In the genomic region with DNA sequence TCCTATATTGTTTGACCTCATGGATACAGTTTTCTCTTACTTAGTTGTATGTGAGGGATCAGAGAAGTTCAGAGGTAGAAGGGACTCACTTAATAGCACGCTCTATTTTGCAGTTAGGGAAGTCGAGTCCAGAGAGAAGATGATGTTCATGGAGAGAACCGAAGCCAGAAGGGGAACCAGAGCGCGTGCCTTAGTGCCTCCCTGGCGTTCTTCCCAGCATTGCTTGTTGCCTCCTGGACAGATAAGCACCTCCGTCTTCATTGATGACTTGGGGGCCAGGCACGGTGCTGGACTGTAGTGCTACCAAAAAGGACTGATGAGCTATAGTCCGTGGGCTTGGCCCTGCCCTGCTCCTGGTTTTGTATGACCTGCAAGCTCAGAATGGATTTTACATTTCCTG, we compare ENCODE assay signal across 26 cellular contexts.
"Had no signal": no experiment of that assay in that cellular context is flagged by ENCODE, and none has a peak within 500 bp of the region (broad histone marks: within the 10 kb centered on the region; RNA-seq: fewer than 3 reads in every experiment).

No MANE protein-coding gene starts in this region.

- H3K27ac Mint-ChIP-seq: nephron; stimulated activated effector memory CD8-positive, alpha-beta T cell treated with anti-CD3 and anti-CD28 coated beads, Interleukin-12 subunit alpha, Interleukin-12 subunit beta, amount 100 ng/mL, for 72 hours had no signal

- H3K36me3 ChIP-seq: ovary had no signal

- ATAC-seq: effector memory CD8-positive, alpha-beta T cell; gastrocnemius medialis; heart left ventricle; left cardiac atrium; left lung; naive thymus-derived CD4-positive, alpha-beta T cell; psoas muscle; right cardiac atrium; stimulated activated effector memory CD8-positive, alpha-beta T cell treated with anti-CD3 and anti-CD28 coated beads, Interleukin-12 subunit alpha, Interleukin-12 subunit beta, amount 100 ng/mL, for 72 hours had no signal

- H3K9me3 ChIP-seq: gastrocnemius medialis, ovary, thyroid gland had no signal

- DNase-seq: cortex of kidney; effector memory CD8-positive, alpha-beta T cell; foreskin fibroblast; gastrocnemius medialis; heart left ventricle; hippocampal formation; left cardiac atrium; left lung; mammary epithelial cell; mesendoderm; midbrain; naive thymus-derived CD4-positive, alpha-beta T cell; nucleus accumbens; ovary; posterior cingulate gyrus; psoas muscle; sigmoid colon; stimulated activated CD4-positive, alpha-beta T cell treated with anti-CD3 and anti-CD28 coated beads, Interleukin-2, amount 100 ng/mL, for 24 hours; stimulated activated CD4-positive, alpha-beta T cell treated with anti-CD3 and anti-CD28 coated beads, Interleukin-4, amount 100 ng/mL, for 24 hours; stimulated activated naive CD4-positive, alpha-beta T cell treated with Interleukin-2 at 50 U/mL for 16 hours; stomach; thyroid gland; trophoblast cell had no signal

- H3K27me3 Mint-ChIP-seq: effector memory CD8-positive, alpha-beta T cell; naive thymus-derived CD4-positive, alpha-beta T cell had no signal

- H3K27ac ChIP-seq: gastrocnemius medialis, heart left ventricle, left lung, ovary, psoas muscle, sigmoid colon, stomach, thyroid gland had no signal

- H3K4me3 Mint-ChIP-seq: effector memory CD8-positive, alpha-beta T cell; naive thymus-derived CD4-positive, alpha-beta T cell; nephron; stimulated activated effector memory CD8-positive, alpha-beta T cell treated with anti-CD3 and anti-CD28 coated beads, Interleukin-12 subunit alpha, Interleukin-12 subunit beta, amount 100 ng/mL, for 72 hours had no signal

- H3K9me3 Mint-ChIP-seq: effector memory CD8-positive, alpha-beta T cell had no signal

- H3K4me1 ChIP-seq: gastrocnemius medialis, psoas muscle, thyroid gland had no signal

- H3K27me3 ChIP-seq: gastrocnemius medialis, heart left ventricle, left lung, ovary, sigmoid colon, stomach, thyroid gland had no signal

- H3K4me3 ChIP-seq: gastrocnemius medialis, heart left ventricle, left lung, ovary, psoas muscle, sigmoid colon, stomach, thyroid gland had no signal
